1 cellular context compared by ENCODE assay signal in the genomic region with DNA sequence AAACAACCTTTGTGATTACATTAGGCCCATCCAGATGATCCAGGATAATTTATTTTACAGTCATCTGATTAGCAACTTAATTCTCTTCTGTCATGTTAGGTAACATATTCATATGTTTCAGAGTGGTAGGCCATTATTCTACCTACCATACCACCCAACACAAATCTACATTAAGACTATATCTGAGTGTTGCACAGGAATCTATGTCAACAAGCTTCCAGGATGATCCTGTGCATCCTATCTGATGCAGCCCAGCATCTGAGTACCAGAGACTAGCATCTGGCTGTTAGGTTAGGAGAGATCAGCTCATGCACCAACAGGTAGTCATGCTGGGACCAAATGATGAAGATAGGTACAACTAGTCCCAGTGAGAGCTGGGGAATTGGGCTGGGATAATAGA.
TF ChIP-seq lines count a peak whose summit lies in the region.

No MANE protein-coding gene starts in this region.

TF ChIP-seq in IMR-90, 13 proteins besides CTCF, POLR2A, EP300 and RAD21:
- TF ChIP-seq RFX5 (IDR thresholded peaks at IDR 0.05; ENCODE audit: low read depth, low read length): no peak
- TF ChIP-seq BHLHE40 (IDR thresholded peaks at IDR 0.05; ENCODE audit: low read depth, low read length): no peak
- TF ChIP-seq CHD1 (IDR thresholded peaks at IDR 0.05; ENCODE audit: low read depth, low read length): no peak
- no peak for TF ChIP-seq SMC3 (IDR thresholded peaks at IDR 0.05; ENCODE audit: low read depth, low read length)
- TF ChIP-seq, protein P1, sequence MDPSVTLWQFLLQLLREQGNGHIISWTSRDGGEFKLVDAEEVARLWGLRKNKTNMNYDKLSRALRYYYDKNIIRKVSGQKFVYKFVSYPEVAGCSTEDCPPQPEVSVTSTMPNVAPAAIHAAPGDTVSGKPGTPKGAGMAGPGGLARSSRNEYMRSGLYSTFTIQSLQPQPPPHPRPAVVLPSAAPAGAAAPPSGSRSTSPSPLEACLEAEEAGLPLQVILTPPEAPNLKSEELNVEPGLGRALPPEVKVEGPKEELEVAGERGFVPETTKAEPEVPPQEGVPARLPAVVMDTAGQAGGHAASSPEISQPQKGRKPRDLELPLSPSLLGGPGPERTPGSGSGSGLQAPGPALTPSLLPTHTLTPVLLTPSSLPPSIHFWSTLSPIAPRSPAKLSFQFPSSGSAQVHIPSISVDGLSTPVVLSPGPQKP (IDR thresholded peaks at IDR 0.05; ENCODE audit: borderline replicate concordance, low read depth, low read length): no peak
- no peak for TF ChIP-seq RCOR1 (IDR thresholded peaks at IDR 0.05; ENCODE audit: insufficient replicate concordance, low read length)
- no peak for TF ChIP-seq NFE2L2 (IDR thresholded peaks at IDR 0.05; ENCODE audit: low read depth, low read length)
- no peak for TF ChIP-seq MXI1 (IDR thresholded peaks at IDR 0.05; ENCODE audit: borderline replicate concordance, low read depth, low read length)
- TF ChIP-seq CEBPB (IDR thresholded peaks at IDR 0.05; ENCODE audit: low read depth, low read length): no peak
- TF ChIP-seq FOS (IDR thresholded peaks at IDR 0.05; ENCODE audit: low read depth, low read length): no peak
- no peak for TF ChIP-seq MAFK (IDR thresholded peaks at IDR 0.05; ENCODE audit: low read depth, low read length)
- TF ChIP-seq, protein P2, sequence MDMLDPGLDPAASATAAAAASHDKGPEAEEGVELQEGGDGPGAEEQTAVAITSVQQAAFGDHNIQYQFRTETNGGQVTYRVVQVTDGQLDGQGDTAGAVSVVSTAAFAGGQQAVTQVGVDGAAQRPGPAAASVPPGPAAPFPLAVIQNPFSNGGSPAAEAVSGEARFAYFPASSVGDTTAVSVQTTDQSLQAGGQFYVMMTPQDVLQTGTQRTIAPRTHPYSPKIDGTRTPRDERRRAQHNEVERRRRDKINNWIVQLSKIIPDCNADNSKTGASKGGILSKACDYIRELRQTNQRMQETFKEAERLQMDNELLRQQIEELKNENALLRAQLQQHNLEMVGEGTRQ (IDR thresholded peaks at IDR 0.05; ENCODE audit: low read depth, low read length): no peak
- no peak for TF ChIP-seq MAZ (IDR thresholded peaks at IDR 0.05; ENCODE audit: borderline replicate concordance, low read depth, low read length)
